ENCODE assay signal across 8 cellular contexts in genomic region chr1:15758953-15759661, GRCh38. TPM values are rescaled to one million over a fixed set of nuclear protein-coding genes. Genes with fewer than 3 reads are reported as not detected.
DNase-seq lines count a peak whose midpoint lies in the region; ATAC-seq and TF ChIP-seq lines count a peak whose summit lies in the region.

No MANE protein-coding gene starts in this region.

- no peaks in the 10 kb centered on the region for H3K36me3 Mint-ChIP-seq in CD8-positive, alpha-beta T cell
- H3K36me3 Mint-ChIP-seq in T-helper 17 cell (ENCODE audit: low read depth) = peaks cover 3% of the 10 kb centered on the region
- peaks cover 4% of the 10 kb centered on the region for H3K36me3 Mint-ChIP-seq in osteocyte (ENCODE audit: unreplicated experiment)
- H3K36me3 Mint-ChIP-seq in CD14-positive monocyte = peaks cover 0 to 5% of the 10 kb centered on the region in 2 donors
- no peaks in the 10 kb centered on the region for H3K36me3 Mint-ChIP-seq in activated CD4-positive, alpha-beta memory T cell treated with anti-CD3 and anti-CD28 coated beads, Interleukin-2, amount 10 ng/mL, durations not matched to agents 7 days and 5 days (ENCODE audit: low read depth)

- H3K4me3 Mint-ChIP-seq in CD8-positive, alpha-beta T cell = peak overlapping the region; percentile 58
- H3K4me3 Mint-ChIP-seq in T-helper 17 cell (peak overlapping the region; percentile 75), osteocyte (ENCODE audit: unreplicated experiment) (peak overlapping the region; percentile 84), CD14-positive monocyte (peak overlapping the region in 1 of 2 donors; percentile 65)
- no peak overlapping the region for H3K4me3 Mint-ChIP-seq in activated CD4-positive, alpha-beta memory T cell treated with anti-CD3 and anti-CD28 coated beads, Interleukin-2, amount 10 ng/mL, durations not matched to agents 7 days and 5 days

- intact Hi-C loops in CD8-positive, alpha-beta T cell (cut with DNase I, micrococcal nuclease) = no loop called here
- intact Hi-C loops in CD14-positive monocyte (cut with micrococcal nuclease) = no loop called here

- no peak overlapping the region for H3K27ac ChIP-seq in CD8-positive, alpha-beta T cell (ENCODE audit: low read depth, low read length)
- H3K27ac ChIP-seq in foreskin keratinocyte = peak overlapping the region; percentile 92

- no peaks in the 10 kb centered on the region for H3K36me3 ChIP-seq in CD8-positive, alpha-beta T cell (ENCODE audit: insufficient read depth, low read length)

- H3K27me3 ChIP-seq in CD8-positive, alpha-beta T cell (ENCODE audit: insufficient read depth, low read length) = peaks cover 24% of the 10 kb centered on the region
- no peaks in the 10 kb centered on the region for H3K27me3 ChIP-seq in foreskin keratinocyte

- peak; percentile 38 for ATAC-seq in CD8-positive, alpha-beta T cell
- ATAC-seq in T-helper 17 cell = peak; percentile 36
- ATAC-seq in foreskin keratinocyte = peak; percentile 28

- H3K27me3 Mint-ChIP-seq in CD8-positive, alpha-beta T cell (ENCODE audit: low read depth) = peaks cover 48% of the 10 kb centered on the region
- peaks cover 59% of the 10 kb centered on the region for H3K27me3 Mint-ChIP-seq in T-helper 17 cell
- H3K27me3 Mint-ChIP-seq in osteocyte (ENCODE audit: unreplicated experiment) = no peaks in the 10 kb centered on the region
- peaks cover 70 to 90% (median 74%) of the 10 kb centered on the region in 3 donors for H3K27me3 Mint-ChIP-seq in CD14-positive monocyte (ENCODE audit: low read depth in 3 of 3)
- peaks cover 57% of the 10 kb centered on the region for H3K27me3 Mint-ChIP-seq in activated CD4-positive, alpha-beta memory T cell treated with anti-CD3 and anti-CD28 coated beads, Interleukin-2, amount 10 ng/mL, durations not matched to agents 7 days and 5 days

- H3K4me1 Mint-ChIP-seq in CD8-positive, alpha-beta T cell (ENCODE audit: low read depth) = peaks cover 18% of the 10 kb centered on the region
- H3K4me1 Mint-ChIP-seq in T-helper 17 cell = peaks cover 16% of the 10 kb centered on the region
- peaks cover 57% of the 10 kb centered on the region for H3K4me1 Mint-ChIP-seq in osteocyte (ENCODE audit: unreplicated experiment)
- H3K4me1 Mint-ChIP-seq in CD14-positive monocyte = peaks cover 15% of the 10 kb centered on the region
- H3K4me1 Mint-ChIP-seq in activated CD4-positive, alpha-beta memory T cell treated with anti-CD3 and anti-CD28 coated beads, Interleukin-2, amount 10 ng/mL, durations not matched to agents 7 days and 5 days = peaks cover 11% of the 10 kb centered on the region

- CTCF ChIA-PET in CD8-positive, alpha-beta T cell (lab: Charles Lee) = no interaction called here
- CTCF ChIA-PET in activated CD4-positive, alpha-beta memory T cell treated with anti-CD3 and anti-CD28 coated beads, Interleukin-2, amount 10 ng/mL, durations not matched to agents 7 days and 5 days (lab: Charles Lee) = no interaction called here

- H3K27ac Mint-ChIP-seq in CD8-positive, alpha-beta T cell = no peak overlapping the region
- no peak overlapping the region for H3K27ac Mint-ChIP-seq in T-helper 17 cell
- peak overlapping the region; percentile 95 for H3K27ac Mint-ChIP-seq in osteocyte (ENCODE audit: unreplicated experiment)
- no peak overlapping the region for H3K27ac Mint-ChIP-seq in CD14-positive monocyte
- no peak overlapping the region for H3K27ac Mint-ChIP-seq in activated CD4-positive, alpha-beta memory T cell treated with anti-CD3 and anti-CD28 coated beads, Interleukin-2, amount 10 ng/mL, durations not matched to agents 7 days and 5 days

- H3K4me1 ChIP-seq in CD8-positive, alpha-beta T cell (ENCODE audit: insufficient read depth, low read length) = peaks cover 19% of the 10 kb centered on the region
- H3K4me1 ChIP-seq in foreskin keratinocyte = peaks cover 7% of the 10 kb centered on the region

- H3K9me3 ChIP-seq in CD8-positive, alpha-beta T cell (ENCODE audit: low read length) = no peaks in the 10 kb centered on the region
- no peaks in the 10 kb centered on the region for H3K9me3 ChIP-seq in T-helper 17 cell (ENCODE audit: control insufficient read depth, low read length, poor library complexity, severe bottlenecking)

- no peaks in the 10 kb centered on the region for H3K9me3 Mint-ChIP-seq in CD8-positive, alpha-beta T cell
- H3K9me3 Mint-ChIP-seq in osteocyte (ENCODE audit: unreplicated experiment) = no peaks in the 10 kb centered on the region
- peaks cover 0 to 13% (median 5%) of the 10 kb centered on the region in 7 donors for H3K9me3 Mint-ChIP-seq in CD14-positive monocyte
- H3K9me3 Mint-ChIP-seq in activated CD4-positive, alpha-beta memory T cell treated with anti-CD3 and anti-CD28 coated beads, Interleukin-2, amount 10 ng/mL, durations not matched to agents 7 days and 5 days = no peaks in the 10 kb centered on the region

- peak overlapping the region; percentile 19 for H3K4me3 ChIP-seq in CD8-positive, alpha-beta T cell (ENCODE audit: low read depth, low read length)

- POLR2A ChIA-PET in CD8-positive, alpha-beta T cell (lab: Charles Lee) = no interaction called here
- POLR2A ChIA-PET in activated CD4-positive, alpha-beta memory T cell treated with anti-CD3 and anti-CD28 coated beads, Interleukin-2, amount 10 ng/mL, durations not matched to agents 7 days and 5 days (lab: Charles Lee) = no interaction called here

- TF ChIP-seq CTCF in CD8-positive, alpha-beta T cell (IDR thresholded peaks at IDR 0.05) = no peak
- TF ChIP-seq CTCF in foreskin keratinocyte (conservative IDR thresholded peaks at IDR 0.05) (no peak), osteocyte (IDR thresholded peaks at IDR 0.05) (no peak), CD14-positive monocyte (IDR thresholded peaks at IDR 0.05) (no peak)

- no peak for DNase-seq in CD8-positive, alpha-beta T cell
- DNase-seq in T-helper 17 cell = no peak
- no peak for DNase-seq in foreskin keratinocyte
- DNase-seq in osteocyte (ENCODE audit: extremely low spot score, unreplicated experiment) = no peak
- no peak for DNase-seq in NK-92 (lab: John Stamatoyannopoulos, UW; ENCODE audit: unreplicated experiment)
- DNase-seq in islet precursor cell = no peak
- no peak for DNase-seq in CD14-positive monocyte (ENCODE audit: low spot score)
- no peak for DNase-seq in activated CD4-positive, alpha-beta memory T cell treated with anti-CD3 and anti-CD28 coated beads, Interleukin-2, amount 10 ng/mL, durations not matched to agents 7 days and 5 days

RNA-seq across cellular contexts. Expression of gene FBLIM1, which starts 0.5 kb away (rescaled TPM):
- under 1 TPM in 1 of 2 experiments, not detected in 1; 0.30 TPM for total RNA-seq in CD8-positive, alpha-beta T cell
- under 1 TPM in 1 of 2 donors, not detected in 1; 0.21 TPM for total RNA-seq in T-helper 17 cell
- 127 and 168 TPM in 2 replicates for total RNA-seq in foreskin keratinocyte
- polyA plus RNA-seq in foreskin keratinocyte = 99.3 and 122 TPM in 2 replicates
- 149 and 156 TPM in 2 replicates for total RNA-seq in osteocyte
- polyA plus RNA-seq in CD14-positive monocyte = not detected
- not detected for total RNA-seq in activated CD4-positive, alpha-beta memory T cell treated with anti-CD3 and anti-CD28 coated beads, Interleukin-2, amount 10 ng/mL, durations not matched to agents 7 days and 5 days

RNA-seq across cellular contexts. Expression of gene TMEM82, which starts 16.8 kb away (rescaled TPM):
- total RNA-seq in CD8-positive, alpha-beta T cell = not detected
- not detected for total RNA-seq in T-helper 17 cell
- total RNA-seq in foreskin keratinocyte = not detected in 2 replicates
- polyA plus RNA-seq in foreskin keratinocyte = not detected in 2 replicates
- total RNA-seq in osteocyte = not detected in 2 replicates
- polyA plus RNA-seq in CD14-positive monocyte = not detected
- not detected for total RNA-seq in activated CD4-positive, alpha-beta memory T cell treated with anti-CD3 and anti-CD28 coated beads, Interleukin-2, amount 10 ng/mL, durations not matched to agents 7 days and 5 days

RNA-seq across cellular contexts. Expression of gene SLC25A34, which starts 23.0 kb away (rescaled TPM):
- 1 to 10 TPM; 1.4 to 2.2 TPM for total RNA-seq in CD8-positive, alpha-beta T cell
- total RNA-seq in T-helper 17 cell = 1 to 10 TPM; 1.5 to 1.9 TPM
- total RNA-seq in foreskin keratinocyte = 0.35 and 0.44 TPM in 2 replicates
- polyA plus RNA-seq in foreskin keratinocyte = 0.25 TPM in 2 replicates
- total RNA-seq in osteocyte = 1.3 and 2.8 TPM in 2 replicates
- polyA plus RNA-seq in CD14-positive monocyte = under 1 TPM; 0.08 to 0.61 TPM
- total RNA-seq in activated CD4-positive, alpha-beta memory T cell treated with anti-CD3 and anti-CD28 coated beads, Interleukin-2, amount 10 ng/mL, durations not matched to agents 7 days and 5 days = 1 to 10 TPM; 1.4 to 1.9 TPM

RNA-seq across cellular contexts. Expression of gene UQCRHL, which starts 48.3 kb away (rescaled TPM):
- total RNA-seq in CD8-positive, alpha-beta T cell = under 1 TPM; 0.53 to 0.81 TPM
- total RNA-seq in T-helper 17 cell (under 1 TPM; 0.65 to 0.81 TPM), foreskin keratinocyte (3.2 and 5.3 TPM in 2 replicates), osteocyte (1.5 and 1.6 TPM in 2 replicates)
- polyA plus RNA-seq in foreskin keratinocyte (5.6 and 8.7 TPM in 2 replicates), CD14-positive monocyte (1 to 10 TPM; 1.0 TPM)
- total RNA-seq in activated CD4-positive, alpha-beta memory T cell treated with anti-CD3 and anti-CD28 coated beads, Interleukin-2, amount 10 ng/mL, durations not matched to agents 7 days and 5 days = 1 to 10 TPM; 1.5 to 1.6 TPM

Comparison
In these comparisons a context has a peak if more than half of its experiments do, and no peak if none do; other contexts are left out.
1. RNA of gene FBLIM1, which starts 0.5 kb away (total RNA-seq): 149 to 156 TPM in osteocyte and 127 to 168 TPM in foreskin keratinocyte; 0.30 TPM in CD8-positive, alpha-beta T cell, 0.21 TPM in T-helper 17 cell and not detected in activated CD4-positive, alpha-beta memory T cell treated with anti-CD3 and anti-CD28 coated beads, Interleukin-2, amount 10 ng/mL, durations not matched to agents 7 days and 5 days; every median in the first group is over 10 times any median in the second.
2. Peak in every context shown above with its lines, with median percentiles within 50 percentile points of each other: ATAC-seq.